Comparison of ENCODE assay signal across 29 cellular contexts in the genomic region with DNA sequence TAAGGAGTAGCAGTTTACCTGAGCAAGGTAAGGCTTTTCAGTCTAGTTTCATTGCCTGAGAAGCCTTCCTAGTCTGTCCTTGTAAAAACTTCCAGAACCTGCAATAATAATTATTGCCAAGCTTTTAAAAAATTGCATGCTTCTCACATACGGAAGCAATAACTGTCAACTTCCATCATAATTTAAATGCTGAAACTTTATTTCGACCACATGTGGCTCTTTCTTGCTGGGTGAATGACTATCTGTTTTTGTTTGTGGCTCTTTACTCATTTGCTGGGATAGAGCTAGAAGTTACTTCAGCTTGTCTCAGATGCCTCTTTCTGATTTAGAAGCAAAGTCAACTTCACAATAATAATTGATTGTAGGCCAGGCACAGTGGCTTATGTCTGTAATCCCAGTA.
A peak's percentile ranks its signal among the peaks of the same experiment; 100 is the strongest.
DNase-seq lines count a peak whose midpoint lies in the region; ATAC-seq and TF ChIP-seq lines count a peak whose summit lies in the region.
"Had no signal": no experiment of that assay in that cellular context is flagged by ENCODE, and none has a peak within 500 bp of the region (broad histone marks: within the 10 kb centered on the region; RNA-seq: fewer than 3 reads in every experiment).

No MANE protein-coding gene starts in this region.

- H3K36me3 ChIP-seq in MG63 (no peaks in the 10 kb centered on the region), neural progenitor cell (no peaks in the 10 kb centered on the region)
- H3K36me3 ChIP-seq: BLaER1 treated with 17β-estradiol and CSF1 and Interleukin-3, amounts not matched to agents 10 nM and 100 nM had no signal

- H3K9me3 ChIP-seq in MG63 (no peaks in the 10 kb centered on the region), neural progenitor cell (ENCODE audit: low read depth) (no peaks in the 10 kb centered on the region)
- H3K9me3 ChIP-seq: BLaER1 treated with 17β-estradiol and CSF1 and Interleukin-3, amounts not matched to agents 10 nM and 100 nM had no signal

- no peak overlapping the region for H3K4me2 ChIP-seq in neural progenitor cell
- H3K4me2 ChIP-seq: BLaER1 treated with 17β-estradiol and CSF1 and Interleukin-3, amounts not matched to agents 10 nM and 100 nM had no signal

- H3F3A ChIP-seq in neural progenitor cell (ENCODE audit: low read depth): no peaks in the 10 kb centered on the region

- no peak overlapping the region for H3K27ac ChIP-seq in neural progenitor cell
- H3K27ac ChIP-seq: 22Rv1; BLaER1 treated with 17β-estradiol and CSF1 and Interleukin-3, amounts not matched to agents 10 nM and 100 nM; HL-60 had no signal

- H4K20me1 ChIP-seq in neural progenitor cell (ENCODE audit: low read depth): no peaks in the 10 kb centered on the region
- H4K20me1 ChIP-seq: BLaER1 treated with 17β-estradiol and CSF1 and Interleukin-3, amounts not matched to agents 10 nM and 100 nM had no signal

- TF ChIP-seq CTCF in fibroblast of mammary gland (conservative IDR thresholded peaks at IDR 0.05; ENCODE audit: control insufficient read depth, insufficient read depth, low read depth, low read length) (no peak), neural progenitor cell (IDR thresholded peaks at IDR 0.05) (no peak)

- H3K4me3 ChIP-seq in fibroblast of mammary gland (ENCODE audit: control insufficient read depth, low read depth, low read length): no peak overlapping the region
- no peak overlapping the region for H3K4me3 ChIP-seq in MG63
- no peak overlapping the region for H3K4me3 ChIP-seq in neural progenitor cell
- H3K4me3 ChIP-seq: BLaER1 treated with 17β-estradiol and CSF1 and Interleukin-3, amounts not matched to agents 10 nM and 100 nM had no signal

- no peak overlapping the region for H2AFZ ChIP-seq in neural progenitor cell (replicated peaks)

- H3K4me1 ChIP-seq in neural progenitor cell: peaks cover 2% of the 10 kb centered on the region
- H3K4me1 ChIP-seq: BLaER1 treated with 17β-estradiol and CSF1 and Interleukin-3, amounts not matched to agents 10 nM and 100 nM had no signal

- no peaks in the 10 kb centered on the region for H3K36me3 Mint-ChIP-seq in neural progenitor cell
- no peaks in the 10 kb centered on the region for H3K36me3 Mint-ChIP-seq in activated T-cell treated with anti-CD3 and anti-CD28 coated beads, Interleukin-2, amount 50 U/mL, for 24 hours (ENCODE audit: low read depth)
- H3K36me3 Mint-ChIP-seq: CD4-positive, alpha-beta memory T cell; T-cell had no signal

- peaks cover 5% of the 10 kb centered on the region for H3K27me3 Mint-ChIP-seq in neural progenitor cell (ENCODE audit: insufficient read depth, low read depth)
- H3K27me3 Mint-ChIP-seq in activated T-cell treated with anti-CD3 and anti-CD28 coated beads, Interleukin-2, amount 50 U/mL, for 24 hours: peaks cover 17% of the 10 kb centered on the region

- H3K27me3 ChIP-seq in MG63: no peaks in the 10 kb centered on the region
- H3K27me3 ChIP-seq in neural progenitor cell: no peaks in the 10 kb centered on the region
- H3K27me3 ChIP-seq: BLaER1 treated with 17β-estradiol and CSF1 and Interleukin-3, amounts not matched to agents 10 nM and 100 nM had no signal

- no peaks in the 10 kb centered on the region for H3K79me2 ChIP-seq in neural progenitor cell (ENCODE audit: low read depth)

- DNase-seq in AG08395 (ENCODE audit: low spot score) (peak; percentile 25), GM04504 (ENCODE audit: low read depth) (peak; percentile 70), fibroblast of mammary gland (ENCODE audit: low read depth) (peak; percentile 46), MG63 (no peak), neural progenitor cell (ENCODE audit: low spot score) (no peak), ACHN (no peak)
- DNase-seq in activated T-cell treated with anti-CD3 and anti-CD28 coated beads, Interleukin-2, amount 50 U/mL, for 24 hours: no peak
- DNase-seq: AML-193; CD4-positive, alpha-beta memory T cell; COR-L47; DMS53; EL; GDM1; GOT3; HCEC 1CT; Kasumi-1; MV-4-11; NCI-H1105; NCI-H146; NCI-H1930; NCI-H446; NCI-H524 treated with DMSO at 0.1 percent for 48 hours; NCI-H774; T-cell had no signal

- H3K4me3 Mint-ChIP-seq in neural progenitor cell: no peak overlapping the region
- no peak overlapping the region for H3K4me3 Mint-ChIP-seq in activated T-cell treated with anti-CD3 and anti-CD28 coated beads, Interleukin-2, amount 50 U/mL, for 24 hours
- H3K4me3 Mint-ChIP-seq: CD4-positive, alpha-beta memory T cell; T-cell had no signal

- no peak overlapping the region for H3K27ac Mint-ChIP-seq in neural progenitor cell
- H3K27ac Mint-ChIP-seq in activated T-cell treated with anti-CD3 and anti-CD28 coated beads, Interleukin-2, amount 50 U/mL, for 24 hours: no peak overlapping the region
- H3K27ac Mint-ChIP-seq: CD4-positive, alpha-beta memory T cell; T-cell had no signal

- H3K9me3 Mint-ChIP-seq in neural progenitor cell: no peaks in the 10 kb centered on the region
- H3K9me3 Mint-ChIP-seq in activated T-cell treated with anti-CD3 and anti-CD28 coated beads, Interleukin-2, amount 50 U/mL, for 24 hours: no peaks in the 10 kb centered on the region
- H3K9me3 Mint-ChIP-seq: CD4-positive, alpha-beta memory T cell; T-cell had no signal

- in situ Hi-C loops in ACHN (cut with HindIII; ENCODE audit: low pct_ligation_motif_present, low pct_unique_long_range_greater_than_20kb, low sequenced_read_pairs): no loop called here

- H3K4me1 Mint-ChIP-seq in neural progenitor cell: no peaks in the 10 kb centered on the region
- H3K4me1 Mint-ChIP-seq in activated T-cell treated with anti-CD3 and anti-CD28 coated beads, Interleukin-2, amount 50 U/mL, for 24 hours (ENCODE audit: low read depth): no peaks in the 10 kb centered on the region
- H3K4me1 Mint-ChIP-seq: CD4-positive, alpha-beta memory T cell; T-cell had no signal

- no peak overlapping the region for H3K9ac ChIP-seq in neural progenitor cell
- H3K9ac ChIP-seq: BLaER1 treated with 17β-estradiol and CSF1 and Interleukin-3, amounts not matched to agents 10 nM and 100 nM had no signal

- ATAC-seq in SK-N-SH treated with all-trans-retinoic acid at 6 μM for 48 hours: peak; percentile 81
- ATAC-seq: HepG2, T-cell had no signal

TF ChIP-seq in SK-N-SH treated with all-trans-retinoic acid at 6 μM for 48 hours, 23 proteins besides CTCF, POLR2A, EP300 and RAD21:
- TF ChIP-seq PPARA (CRISPR knock-in tag; IDR thresholded peaks at IDR 0.05; ENCODE audit: borderline replicate concordance) (no peak), SNAI2 (CRISPR knock-in tag; IDR thresholded peaks at IDR 0.05) (no peak), POU6F1 (CRISPR knock-in tag; IDR thresholded peaks at IDR 0.05; ENCODE audit: borderline replicate concordance, low read depth) (no peak), CSDC2 (CRISPR knock-in tag; IDR thresholded peaks at IDR 0.05) (no peak), ZNF565 (CRISPR knock-in tag; conservative IDR thresholded peaks at IDR 0.05; ENCODE audit: low read depth) (no peak), BACH2 (CRISPR knock-in tag; IDR thresholded peaks at IDR 0.05; ENCODE audit: borderline replicate concordance) (no peak), TCF4 (CRISPR knock-in tag; IDR thresholded peaks at IDR 0.05; ENCODE audit: borderline replicate concordance) (no peak; the same call in 1 of the 2 replicates), ESRRG (CRISPR knock-in tag; IDR thresholded peaks at IDR 0.05) (no peak), ARNTL (CRISPR knock-in tag; IDR thresholded peaks at IDR 0.05; ENCODE audit: borderline replicate concordance, low read depth) (no peak), ZNF8 (CRISPR knock-in tag; IDR thresholded peaks at IDR 0.05) (no peak), GLIS3 (CRISPR knock-in tag; IDR thresholded peaks at IDR 0.05) (no peak), ISL1 (CRISPR knock-in tag; IDR thresholded peaks at IDR 0.05) (no peak)
- TF ChIP-seq, protein P1, sequence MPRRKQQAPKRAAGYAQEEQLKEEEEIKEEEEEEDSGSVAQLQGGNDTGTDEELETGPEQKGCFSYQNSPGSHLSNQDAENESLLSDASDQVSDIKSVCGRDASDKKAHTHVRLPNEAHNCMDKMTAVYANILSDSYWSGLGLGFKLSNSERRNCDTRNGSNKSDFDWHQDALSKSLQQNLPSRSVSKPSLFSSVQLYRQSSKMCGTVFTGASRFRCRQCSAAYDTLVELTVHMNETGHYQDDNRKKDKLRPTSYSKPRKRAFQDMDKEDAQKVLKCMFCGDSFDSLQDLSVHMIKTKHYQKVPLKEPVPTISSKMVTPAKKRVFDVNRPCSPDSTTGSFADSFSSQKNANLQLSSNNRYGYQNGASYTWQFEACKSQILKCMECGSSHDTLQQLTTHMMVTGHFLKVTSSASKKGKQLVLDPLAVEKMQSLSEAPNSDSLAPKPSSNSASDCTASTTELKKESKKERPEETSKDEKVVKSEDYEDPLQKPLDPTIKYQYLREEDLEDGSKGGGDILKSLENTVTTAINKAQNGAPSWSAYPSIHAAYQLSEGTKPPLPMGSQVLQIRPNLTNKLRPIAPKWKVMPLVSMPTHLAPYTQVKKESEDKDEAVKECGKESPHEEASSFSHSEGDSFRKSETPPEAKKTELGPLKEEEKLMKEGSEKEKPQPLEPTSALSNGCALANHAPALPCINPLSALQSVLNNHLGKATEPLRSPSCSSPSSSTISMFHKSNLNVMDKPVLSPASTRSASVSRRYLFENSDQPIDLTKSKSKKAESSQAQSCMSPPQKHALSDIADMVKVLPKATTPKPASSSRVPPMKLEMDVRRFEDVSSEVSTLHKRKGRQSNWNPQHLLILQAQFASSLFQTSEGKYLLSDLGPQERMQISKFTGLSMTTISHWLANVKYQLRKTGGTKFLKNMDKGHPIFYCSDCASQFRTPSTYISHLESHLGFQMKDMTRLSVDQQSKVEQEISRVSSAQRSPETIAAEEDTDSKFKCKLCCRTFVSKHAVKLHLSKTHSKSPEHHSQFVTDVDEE (CRISPR knock-in tag; IDR thresholded peaks at IDR 0.05): no peak

Comparison
In these comparisons a context has a peak if more than half of its experiments do, and no peak if none do; other contexts are left out.
1. DNase-seq: peak in AG08395 (single experiment), GM04504 (single experiment) and fibroblast of mammary gland (single experiment); none in MG63 (single experiment), neural progenitor cell (single experiment), activated T-cell treated with anti-CD3 and anti-CD28 coated beads, Interleukin-2, amount 50 U/mL, for 24 hours (single experiment) and ACHN (single experiment).